In the genomic region with DNA sequence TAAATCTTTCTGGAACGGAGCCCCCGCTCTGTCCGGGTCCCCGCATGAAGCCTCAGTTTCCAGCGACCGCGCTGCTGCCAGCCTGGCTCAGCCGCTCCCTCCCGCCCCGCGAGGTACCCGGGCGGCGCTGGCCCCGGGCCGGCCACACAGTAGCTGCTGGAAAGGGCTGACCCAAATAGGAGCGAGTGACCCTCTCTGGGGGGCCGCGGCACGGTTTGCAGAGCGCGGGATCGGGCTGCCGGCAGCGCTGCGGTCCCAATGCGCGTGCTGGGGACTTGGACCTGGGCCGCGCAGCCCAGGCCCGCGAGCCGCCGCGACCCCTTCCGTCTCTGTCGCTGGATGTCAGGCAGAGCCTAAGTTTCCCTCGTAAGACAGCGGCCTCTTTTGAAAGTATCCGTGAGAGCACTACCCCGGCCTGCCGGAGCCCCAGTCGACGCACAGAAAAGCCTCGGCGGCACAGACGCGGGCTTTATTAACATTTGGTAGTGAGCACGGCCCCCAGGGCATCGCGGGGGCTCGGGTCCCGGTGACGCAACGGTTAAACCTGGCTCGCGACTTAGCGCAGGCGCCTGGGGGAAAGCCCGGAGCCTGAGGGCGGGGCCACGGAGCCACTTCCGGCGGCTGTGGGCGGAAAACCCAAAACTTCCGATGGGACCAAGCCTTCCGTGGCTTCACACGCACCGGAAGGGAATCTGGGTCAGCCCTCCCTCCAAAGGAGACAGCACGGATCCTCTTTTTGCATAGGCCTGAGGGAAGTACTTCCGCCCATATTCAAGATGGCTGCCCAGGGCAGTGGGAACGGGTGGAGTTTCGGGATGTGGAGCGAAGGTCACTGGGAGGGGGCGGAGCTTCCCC, we compare ENCODE assay signal across 8 cellular contexts. TPM values are rescaled to one million over a fixed set of nuclear protein-coding genes. Genes with fewer than 3 reads are reported as not detected.
DNase-seq lines count a peak whose midpoint lies in the region; ATAC-seq and TF ChIP-seq lines count a peak whose summit lies in the region.

No MANE protein-coding gene starts in this region.

- H3K27ac ChIP-seq in VCaP (peak overlapping the region; percentile 100), breast epithelium (peak overlapping the region; percentile 95 to 100), iPS-20b (ENCODE audit: low read length) (peak overlapping the region; percentile 25), skin epidermis (peak overlapping the region; percentile 74 to 100 (median 96))

- H3K4me3 ChIP-seq in AG04449 (ENCODE audit: low read depth, low read length): peak overlapping the region; percentile 69
- H3K4me3 ChIP-seq in breast epithelium: peak overlapping the region; percentile 77 to 97 (median 79)
- peak overlapping the region; percentile 81 for H3K4me3 ChIP-seq in iPS-20b (ENCODE audit: low read length)
- H3K4me3 ChIP-seq in skin epidermis: peak overlapping the region; percentile 53 to 78 (median 71)

- H3K36me3 ChIP-seq in breast epithelium (no peaks in the 10 kb centered on the region), iPS-20b (ENCODE audit: insufficient read depth, low read depth, low read length) (peaks cover 23% of the 10 kb centered on the region)

- POLR2A ChIA-PET in AG04449 (lab: Yijun Ruan, JAX): interaction anchor here (0.6 to 5.5 kb wide), 14 partner anchors 12 to 85 kb away, joined by 3 to 61 read pairs (median 7); a partner anchor contains a TSS

- intact Hi-C loops in breast epithelium (cut with DNase I; ENCODE audit: low total_unique reads): loop anchor here (5.0 to 10.0 kb wide), 2 partner anchors 682 to 1995 kb away; a partner anchor contains a TSS

- DNase-seq in AG04449 (ENCODE audit: low read depth, low spot score) (peak; percentile 99), NCI-H2196 (lab: John Stamatoyannopoulos, UW; ENCODE audit: unreplicated experiment) (peak; percentile 99), breast epithelium (ENCODE audit: low spot score in 2 of 2) (peak; percentile 95 to 99)

- H3K4me1 ChIP-seq in breast epithelium: peaks cover 6 to 25% of the 10 kb centered on the region in 2 donors
- H3K4me1 ChIP-seq in iPS-20b (ENCODE audit: insufficient read depth, low read length): peaks cover 3% of the 10 kb centered on the region

- peak; percentile 71 for ATAC-seq in GM18873 (IDR thresholded peaks at IDR 0.05; ENCODE audit: low FRiP score, unreplicated experiment)
- peak; percentile 65 for ATAC-seq in HG03135 (IDR thresholded peaks at IDR 0.05; ENCODE audit: unreplicated experiment)

- TF ChIP-seq POLR2A in breast epithelium (IDR thresholded peaks at IDR 0.05): no peak

- no peaks in the 10 kb centered on the region for H3K9me3 ChIP-seq in breast epithelium
- no peaks in the 10 kb centered on the region for H3K9me3 ChIP-seq in iPS-20b (ENCODE audit: insufficient read depth, low read depth, low read length)

- TF ChIP-seq CTCF in AG04449 (IDR thresholded peaks at IDR 0.05; ENCODE audit: insufficient read depth, low read length, missing control alignments) (no peak), VCaP (conservative IDR thresholded peaks at IDR 0.05) (peak; percentile 52), breast epithelium (IDR thresholded peaks at IDR 0.05) (peak in 1 of 3 donors; percentile 18)

- H3K27me3 ChIP-seq in breast epithelium (no peaks in the 10 kb centered on the region), iPS-20b (ENCODE audit: insufficient read depth, low read length) (no peaks in the 10 kb centered on the region)

- H3K9ac ChIP-seq in iPS-20b (ENCODE audit: low read depth, low read length): peak overlapping the region; percentile 90

- CTCF ChIA-PET in AG04449 (lab: Yijun Ruan, JAX): interaction anchor here (0.8 to 15.2 kb wide), 11 partner anchors 14 to 269 kb away, joined by 3 to 224 read pairs (median 4); a partner anchor contains a TSS

RNA-seq across cellular contexts. Expression of a gene that starts 14.9 kb away (rescaled TPM):
- 100 to 1,000 TPM in 1 of 3 donors, 10 to 100 TPM in 2; 80.3 to 107 (median 87.5) TPM for total RNA-seq in breast epithelium

RNA-seq across cellular contexts. Expression of a gene that starts 16.0 kb away (rescaled TPM):
- 10 to 100 TPM in 2 of 3 donors, 1 to 10 TPM in 1; 8.9 to 14.7 (median 11.1) TPM for total RNA-seq in breast epithelium

RNA-seq across cellular contexts. Expression of a gene that starts 18.3 kb away (rescaled TPM):
- total RNA-seq in breast epithelium: 10 to 100 TPM; 15.5 to 20.5 (median 19.0) TPM

RNA-seq across cellular contexts. Expression of a gene that starts 21.5 kb away (rescaled TPM):
- 1 to 10 TPM in 1 of 3 donors, not detected in 2; 2.3 TPM for total RNA-seq in breast epithelium

RNA-seq across cellular contexts. Expression of a gene that starts 22.9 kb away (rescaled TPM):
- 100 to 1,000 TPM in 1 of 3 donors, 10 to 100 TPM in 2; 63.0 to 101 (median 64.7) TPM for total RNA-seq in breast epithelium

Comparison
In these comparisons a context has a peak if more than half of its experiments do, and no peak if none do; other contexts are left out.
1. Peak in every context shown above with its lines: DNase-seq, ATAC-seq, H3K4me3 ChIP-seq and H3K27ac ChIP-seq.
2. H3K27ac ChIP-seq: peak in every context shown above with its lines; median percentile 100 in VCaP; 98 in breast epithelium; 96 in skin epidermis; 25 in iPS-20b.